8 cellular contexts compared by ENCODE assay signal in the genomic region with DNA sequence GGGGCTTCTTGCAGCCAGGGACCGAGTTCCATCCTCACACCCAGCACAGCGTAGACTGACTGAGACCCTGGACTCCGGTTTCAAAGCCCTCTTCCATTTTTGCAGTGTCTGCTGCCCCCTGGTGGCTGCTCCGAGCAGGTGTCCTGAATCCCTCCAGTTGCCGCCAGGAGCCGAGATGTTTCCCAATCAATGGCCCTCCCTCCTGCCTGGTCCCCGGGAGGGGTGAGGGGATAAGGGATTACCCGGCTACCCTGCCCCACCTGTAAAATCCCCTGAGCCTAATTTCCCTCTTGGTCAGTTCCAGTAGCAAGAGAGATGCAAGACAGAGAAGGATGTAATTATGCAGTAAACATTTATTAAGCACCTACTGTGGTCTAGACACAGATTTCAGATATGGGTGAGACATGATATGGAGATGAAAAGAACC. TPM values are rescaled to one million over a fixed set of nuclear protein-coding genes. Genes with fewer than 3 reads are reported as not detected.
DNase-seq lines count a peak whose midpoint lies in the region; ATAC-seq and TF ChIP-seq lines count a peak whose summit lies in the region.

No MANE protein-coding gene starts in this region.

- no peaks in the 10 kb centered on the region for H3K9me2 ChIP-seq in GM23338 (ENCODE audit: insufficient read depth)

- peaks cover 13% of the 10 kb centered on the region for H3K27me3 Mint-ChIP-seq in GM23338 (ENCODE audit: insufficient read depth, low read depth, poor library complexity)
- H3K27me3 Mint-ChIP-seq in activated CD4-positive, alpha-beta memory T cell treated with anti-CD3 and anti-CD28 coated beads, Interleukin-2, amount 10 ng/mL, durations not matched to agents 7 days and 5 days: peaks cover 5% of the 10 kb centered on the region

- H3K4me3 Mint-ChIP-seq in GM23338: no peak overlapping the region
- H3K4me3 Mint-ChIP-seq in activated CD4-positive, alpha-beta memory T cell treated with anti-CD3 and anti-CD28 coated beads, Interleukin-2, amount 10 ng/mL, durations not matched to agents 7 days and 5 days: no peak overlapping the region

- no peaks in the 10 kb centered on the region for H3F3A ChIP-seq in GM23338 (replicated peaks; ENCODE audit: low read depth)

- no peaks in the 10 kb centered on the region for H4K20me1 ChIP-seq in GM23338 (replicated peaks; ENCODE audit: insufficient read depth)

- POLR2A ChIA-PET in activated CD4-positive, alpha-beta memory T cell treated with anti-CD3 and anti-CD28 coated beads, Interleukin-2, amount 10 ng/mL, durations not matched to agents 7 days and 5 days (lab: Charles Lee): no interaction called here

- H3K4me1 Mint-ChIP-seq in GM23338: peaks cover 6% of the 10 kb centered on the region; the same call in 2 of the 3 replicates
- H3K4me1 Mint-ChIP-seq in activated CD4-positive, alpha-beta memory T cell treated with anti-CD3 and anti-CD28 coated beads, Interleukin-2, amount 10 ng/mL, durations not matched to agents 7 days and 5 days: no peaks in the 10 kb centered on the region

- no peak overlapping the region for H3K4me2 ChIP-seq in GM23338

- peak; percentile 97 for ATAC-seq in GM23338
- ATAC-seq in GM18873 (IDR thresholded peaks at IDR 0.05; ENCODE audit: low FRiP score, unreplicated experiment): no peak

- H3K27ac ChIP-seq in GM23338 (ENCODE audit: low read depth): no peak overlapping the region

- H3K27me3 ChIP-seq in GM23338 (ENCODE audit: insufficient read depth): no peaks in the 10 kb centered on the region

- H3K9me3 Mint-ChIP-seq in GM23338: no peaks in the 10 kb centered on the region
- no peaks in the 10 kb centered on the region for H3K9me3 Mint-ChIP-seq in activated CD4-positive, alpha-beta memory T cell treated with anti-CD3 and anti-CD28 coated beads, Interleukin-2, amount 10 ng/mL, durations not matched to agents 7 days and 5 days

- no peaks in the 10 kb centered on the region; the same call in 2 of the 3 replicates for H3K36me3 Mint-ChIP-seq in GM23338 (ENCODE audit: low read depth)
- H3K36me3 Mint-ChIP-seq in activated CD4-positive, alpha-beta memory T cell treated with anti-CD3 and anti-CD28 coated beads, Interleukin-2, amount 10 ng/mL, durations not matched to agents 7 days and 5 days (ENCODE audit: low read depth): no peaks in the 10 kb centered on the region

- CTCF ChIA-PET in activated CD4-positive, alpha-beta memory T cell treated with anti-CD3 and anti-CD28 coated beads, Interleukin-2, amount 10 ng/mL, durations not matched to agents 7 days and 5 days (lab: Charles Lee): interaction anchor here (0.9 to 1.6 kb wide), 3 partner anchors 11 to 266 kb away, joined by 3 to 5 read pairs (median 3); no protein-coding TSS in a partner anchor

- no peaks in the 10 kb centered on the region for H3K79me2 ChIP-seq in GM23338 (replicated peaks; ENCODE audit: insufficient read depth)

- H2AFZ ChIP-seq in GM23338: no peak overlapping the region

- DNase-seq in AG08395 (ENCODE audit: low spot score) (peak; percentile 91), GM23338 (ENCODE audit: low spot score) (peak; percentile 93), NCI-H69 (lab: John Stamatoyannopoulos, UW) (peak; percentile 76), medulla oblongata (ENCODE audit: extremely low spot score) (peak; percentile 71)
- DNase-seq in activated CD4-positive, alpha-beta memory T cell treated with anti-CD3 and anti-CD28 coated beads, Interleukin-2, amount 10 ng/mL, durations not matched to agents 7 days and 5 days: peak; percentile 63
- peak; percentile 69 for DNase-seq in effector CD8-positive, alpha-beta T cell (lab: John Stamatoyannopoulos, UW)
- peak; percentile 58 for DNase-seq in stimulated activated CD8-positive, alpha-beta memory T cell treated with anti-CD3 and anti-CD28 coated beads, Interleukin-15, amount 100 ng/mL, for 1 hour (ENCODE audit: low read depth)

- TF ChIP-seq CTCF in GM23338 (conservative IDR thresholded peaks at IDR 0.05; ENCODE audit: low read depth in 2 of 2): peak; percentile 93 to 98

- H3K36me3 ChIP-seq in GM23338 (ENCODE audit: insufficient read depth): no peaks in the 10 kb centered on the region

- H3K4me1 ChIP-seq in GM23338 (ENCODE audit: insufficient read depth): no peaks in the 10 kb centered on the region

- H3K4me3 ChIP-seq in GM23338: no peak overlapping the region

- H3K27ac Mint-ChIP-seq in GM23338: no peak overlapping the region; the same call in 1 of the 2 replicates
- H3K27ac Mint-ChIP-seq in activated CD4-positive, alpha-beta memory T cell treated with anti-CD3 and anti-CD28 coated beads, Interleukin-2, amount 10 ng/mL, durations not matched to agents 7 days and 5 days: no peak overlapping the region

TF ChIP-seq in GM23338, 12 proteins besides CTCF, POLR2A, EP300 and RAD21 (continues in another document):
- no peak for TF ChIP-seq STAT1 (IDR thresholded peaks at IDR 0.05; ENCODE audit: unreplicated experiment)
- no peak for TF ChIP-seq ZNF114 (CRISPR knock-in tag; IDR thresholded peaks at IDR 0.05)
- TF ChIP-seq, protein P1, sequence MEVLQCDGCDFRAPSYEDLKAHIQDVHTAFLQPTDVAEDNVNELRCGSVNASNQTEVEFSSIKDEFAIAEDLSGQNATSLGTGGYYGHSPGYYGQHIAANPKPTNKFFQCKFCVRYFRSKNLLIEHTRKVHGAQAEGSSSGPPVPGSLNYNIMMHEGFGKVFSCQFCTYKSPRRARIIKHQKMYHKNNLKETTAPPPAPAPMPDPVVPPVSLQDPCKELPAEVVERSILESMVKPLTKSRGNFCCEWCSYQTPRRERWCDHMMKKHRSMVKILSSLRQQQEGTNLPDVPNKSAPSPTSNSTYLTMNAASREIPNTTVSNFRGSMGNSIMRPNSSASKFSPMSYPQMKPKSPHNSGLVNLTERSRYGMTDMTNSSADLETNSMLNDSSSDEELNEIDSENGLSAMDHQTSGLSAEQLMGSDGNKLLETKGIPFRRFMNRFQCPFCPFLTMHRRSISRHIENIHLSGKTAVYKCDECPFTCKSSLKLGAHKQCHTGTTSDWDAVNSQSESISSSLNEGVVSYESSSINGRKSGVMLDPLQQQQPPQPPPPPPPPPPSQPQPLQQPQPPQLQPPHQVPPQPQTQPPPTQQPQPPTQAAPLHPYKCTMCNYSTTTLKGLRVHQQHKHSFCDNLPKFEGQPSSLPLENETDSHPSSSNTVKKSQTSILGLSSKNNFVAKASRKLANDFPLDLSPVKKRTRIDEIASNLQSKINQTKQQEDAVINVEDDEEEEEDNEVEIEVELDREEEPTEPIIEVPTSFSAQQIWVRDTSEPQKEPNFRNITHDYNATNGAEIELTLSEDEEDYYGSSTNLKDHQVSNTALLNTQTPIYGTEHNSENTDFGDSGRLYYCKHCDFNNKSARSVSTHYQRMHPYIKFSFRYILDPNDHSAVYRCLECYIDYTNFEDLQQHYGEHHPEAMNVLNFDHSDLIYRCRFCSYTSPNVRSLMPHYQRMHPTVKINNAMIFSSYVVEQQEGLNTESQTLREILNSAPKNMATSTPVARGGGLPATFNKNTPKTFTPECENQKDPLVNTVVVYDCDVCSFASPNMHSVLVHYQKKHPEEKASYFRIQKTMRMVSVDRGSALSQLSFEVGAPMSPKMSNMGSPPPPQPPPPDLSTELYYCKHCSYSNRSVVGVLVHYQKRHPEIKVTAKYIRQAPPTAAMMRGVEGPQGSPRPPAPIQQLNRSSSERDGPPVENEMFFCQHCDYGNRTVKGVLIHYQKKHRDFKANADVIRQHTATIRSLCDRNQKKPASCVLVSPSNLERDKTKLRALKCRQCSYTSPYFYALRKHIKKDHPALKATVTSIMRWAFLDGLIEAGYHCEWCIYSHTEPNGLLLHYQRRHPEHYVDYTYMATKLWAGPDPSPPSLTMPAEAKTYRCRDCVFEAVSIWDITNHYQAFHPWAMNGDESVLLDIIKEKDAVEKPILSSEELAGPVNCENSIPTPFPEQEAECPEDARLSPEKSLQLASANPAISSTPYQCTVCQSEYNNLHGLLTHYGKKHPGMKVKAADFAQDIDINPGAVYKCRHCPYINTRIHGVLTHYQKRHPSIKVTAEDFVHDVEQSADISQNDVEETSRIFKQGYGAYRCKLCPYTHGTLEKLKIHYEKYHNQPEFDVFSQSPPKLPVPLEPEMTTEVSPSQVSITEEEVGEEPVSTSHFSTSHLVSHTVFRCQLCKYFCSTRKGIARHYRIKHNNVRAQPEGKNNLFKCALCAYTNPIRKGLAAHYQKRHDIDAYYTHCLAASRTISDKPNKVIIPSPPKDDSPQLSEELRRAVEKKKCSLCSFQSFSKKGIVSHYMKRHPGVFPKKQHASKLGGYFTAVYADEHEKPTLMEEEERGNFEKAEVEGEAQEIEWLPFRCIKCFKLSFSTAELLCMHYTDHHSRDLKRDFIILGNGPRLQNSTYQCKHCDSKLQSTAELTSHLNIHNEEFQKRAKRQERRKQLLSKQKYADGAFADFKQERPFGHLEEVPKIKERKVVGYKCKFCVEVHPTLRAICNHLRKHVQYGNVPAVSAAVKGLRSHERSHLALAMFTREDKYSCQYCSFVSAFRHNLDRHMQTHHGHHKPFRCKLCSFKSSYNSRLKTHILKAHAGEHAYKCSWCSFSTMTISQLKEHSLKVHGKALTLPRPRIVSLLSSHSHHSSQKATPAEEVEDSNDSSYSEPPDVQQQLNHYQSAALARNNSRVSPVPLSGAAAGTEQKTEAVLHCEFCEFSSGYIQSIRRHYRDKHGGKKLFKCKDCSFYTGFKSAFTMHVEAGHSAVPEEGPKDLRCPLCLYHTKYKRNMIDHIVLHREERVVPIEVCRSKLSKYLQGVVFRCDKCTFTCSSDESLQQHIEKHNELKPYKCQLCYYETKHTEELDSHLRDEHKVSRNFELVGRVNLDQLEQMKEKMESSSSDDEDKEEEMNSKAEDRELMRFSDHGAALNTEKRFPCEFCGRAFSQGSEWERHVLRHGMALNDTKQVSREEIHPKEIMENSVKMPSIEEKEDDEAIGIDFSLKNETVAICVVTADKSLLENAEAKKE (CRISPR knock-in tag; IDR thresholded peaks at IDR 0.05): no peak
- no peak for TF ChIP-seq NANOG (IDR thresholded peaks at IDR 0.05; ENCODE audit: borderline replicate concordance)
- TF ChIP-seq CREB1 (CRISPR knock-in tag; IDR thresholded peaks at IDR 0.05; ENCODE audit: low read depth): no peak
- TF ChIP-seq POLR2AphosphoS5 (IDR thresholded peaks at IDR 0.05; ENCODE audit: low read depth): no peak
- TF ChIP-seq, protein P2, sequence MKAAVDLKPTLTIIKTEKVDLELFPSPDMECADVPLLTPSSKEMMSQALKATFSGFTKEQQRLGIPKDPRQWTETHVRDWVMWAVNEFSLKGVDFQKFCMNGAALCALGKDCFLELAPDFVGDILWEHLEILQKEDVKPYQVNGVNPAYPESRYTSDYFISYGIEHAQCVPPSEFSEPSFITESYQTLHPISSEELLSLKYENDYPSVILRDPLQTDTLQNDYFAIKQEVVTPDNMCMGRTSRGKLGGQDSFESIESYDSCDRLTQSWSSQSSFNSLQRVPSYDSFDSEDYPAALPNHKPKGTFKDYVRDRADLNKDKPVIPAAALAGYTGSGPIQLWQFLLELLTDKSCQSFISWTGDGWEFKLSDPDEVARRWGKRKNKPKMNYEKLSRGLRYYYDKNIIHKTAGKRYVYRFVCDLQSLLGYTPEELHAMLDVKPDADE (IDR thresholded peaks at IDR 0.05): no peak
- TF ChIP-seq EZH2phosphoT487 (IDR thresholded peaks at IDR 0.05; ENCODE audit: unreplicated experiment): no peak

RNA-seq across cellular contexts. Expression of a gene that starts 55.0 kb away (rescaled TPM):
- total RNA-seq in GM23338 (2014; rRNA removed; shearing (Covaris generic)): 12.9 and 15.4 TPM in 2 replicates
- polyA plus RNA-seq in GM23338 (2016; fragmentation: Nextera tagmentation; extraction: Ambion mirVana): 4.8 and 5.3 TPM in 2 replicates
- under 1 TPM; 0.93 to 0.98 TPM for total RNA-seq in activated CD4-positive, alpha-beta memory T cell treated with anti-CD3 and anti-CD28 coated beads, Interleukin-2, amount 10 ng/mL, durations not matched to agents 7 days and 5 days
